36 cellular contexts compared by ENCODE assay signal in the genomic region with DNA sequence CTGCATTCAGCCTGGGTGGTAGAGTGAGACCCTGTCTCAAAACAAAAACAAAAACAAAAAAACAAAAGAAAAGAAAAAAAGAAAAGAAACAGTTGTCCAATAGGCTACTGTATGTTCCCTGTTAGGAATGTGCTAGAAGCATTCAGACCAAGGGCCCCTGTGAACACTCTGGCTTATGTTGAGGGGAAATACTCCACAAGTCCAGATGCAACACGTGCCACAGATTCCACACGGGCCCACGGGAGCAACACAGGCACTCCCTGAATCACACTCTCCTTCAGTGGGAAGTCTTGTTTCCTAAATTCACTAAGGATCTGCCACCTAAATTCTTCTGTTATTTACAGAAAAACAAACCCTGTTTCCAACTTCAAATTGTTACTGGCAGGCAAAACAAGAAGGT.
"Had no signal": no experiment of that assay in that cellular context is flagged by ENCODE, and none has a peak within 500 bp of the region (broad histone marks: within the 10 kb centered on the region; RNA-seq: fewer than 3 reads in every experiment).

No MANE protein-coding gene starts in this region.

- H3K27me3 Mint-ChIP-seq: activated B cell treated with CpG ODN at 0.5 μM for 24 hours; activated CD4-positive, alpha-beta memory T cell treated with anti-CD3 and anti-CD28 coated beads for 36 hours; activated CD4-positive, alpha-beta T cell treated with anti-CD3 and anti-CD28 coated beads, Interleukin-2, amount 10 ng/mL, durations not matched to agents 24 days and 14 days; activated CD8-positive, alpha-beta T cell treated with anti-CD3 and anti-CD28 coated beads for 36 hours; activated naive CD8-positive, alpha-beta T cell treated with anti-CD3 and anti-CD28 coated beads for 36 hours; activated T-helper 17 cell treated with anti-CD3 and anti-CD28 coated beads, Interleukin-2, amount 50 U/mL, for 72 hours; brain; central memory CD8-positive, alpha-beta T cell had no signal

- H3K9me3 ChIP-seq: ascending aorta had no signal

- H3K27me3 ChIP-seq: ascending aorta, cardiac muscle cell had no signal

- H3K36me3 Mint-ChIP-seq: activated CD4-positive, alpha-beta memory T cell treated with anti-CD3 and anti-CD28 coated beads for 36 hours; activated naive CD4-positive, alpha-beta T cell treated with anti-CD3 and anti-CD28 coated beads, Interleukin-2, amount 50 U/mL, for 72 hours; activated naive CD8-positive, alpha-beta T cell treated with anti-CD3 and anti-CD28 coated beads for 36 hours; brain had no signal

- ATAC-seq: activated CD8-positive, alpha-beta T cell treated with anti-CD3 and anti-CD28 coated beads for 36 hours; activated naive CD4-positive, alpha-beta T cell treated with anti-CD3 and anti-CD28 coated beads, Interleukin-2, amount 50 U/mL, for 72 hours; activated T-cell treated with anti-CD3 and anti-CD28 coated beads, Interleukin-2, amount 50 U/mL, for 4 hours; activated T-cell treated with anti-CD3 and anti-CD28 coated beads, Interleukin-2, amount 50 U/mL, for 72 hours; activated T-helper 17 cell treated with anti-CD3 and anti-CD28 coated beads, Interleukin-2, amount 50 U/mL, for 72 hours had no signal

- H3K4me1 ChIP-seq: ascending aorta had no signal

- H3K27ac ChIP-seq: ascending aorta, cardiac muscle cell, VCaP had no signal

- H3K27ac Mint-ChIP-seq: activated B cell treated with CpG ODN at 0.5 μM for 24 hours; activated CD4-positive, alpha-beta memory T cell treated with anti-CD3 and anti-CD28 coated beads for 36 hours; activated CD4-positive, alpha-beta T cell treated with anti-CD3 and anti-CD28 coated beads, Interleukin-2, amount 10 ng/mL, durations not matched to agents 24 days and 14 days; activated CD8-positive, alpha-beta T cell treated with anti-CD3 and anti-CD28 coated beads for 36 hours; activated naive CD4-positive, alpha-beta T cell treated with anti-CD3 and anti-CD28 coated beads for 36 hours; activated naive CD4-positive, alpha-beta T cell treated with anti-CD3 and anti-CD28 coated beads, Interleukin-2, amount 50 U/mL, for 72 hours; activated naive CD8-positive, alpha-beta T cell treated with anti-CD3 and anti-CD28 coated beads for 36 hours; activated T-cell treated with anti-CD3 and anti-CD28 coated beads, Interleukin-2, amount 50 U/mL, for 72 hours; activated T-helper 1 cell treated with anti-CD3 and anti-CD28 coated beads, Interleukin-12 subunit alpha, Interleukin-12 subunit beta, Interleukin-2, Interleukin-4 antibody, amounts not matched to agents 30 ng/mL and 10 ng/mL and 1 ng/mL, durations not matched to agents 14 hours and 24 hours and 36 hours; activated T-helper 17 cell treated with anti-CD3 and anti-CD28 coated beads, Interleukin-2, amount 50 U/mL, for 72 hours; brain; T-helper 1 cell treated with Interleukin-12 subunit alpha and Interleukin-12 subunit beta and Interleukin-4 antibody, amounts not matched to agents 30 μg/mL and 1 μg/mL, for 36 hours; T-helper 2 cell treated with Interferon-gamma antibody and Interleukin-4, amounts not matched to agents 5 μg/mL and 100 μg/mL, for 36 hours had no signal

- H3K9me3 Mint-ChIP-seq: activated B cell treated with CpG ODN at 0.5 μM for 24 hours; activated CD4-positive, alpha-beta memory T cell treated with anti-CD3 and anti-CD28 coated beads for 36 hours; activated CD4-positive, alpha-beta T cell treated with anti-CD3 and anti-CD28 coated beads, Interleukin-2, amount 10 ng/mL, durations not matched to agents 24 days and 14 days; activated CD8-positive, alpha-beta T cell treated with anti-CD3 and anti-CD28 coated beads for 36 hours; activated naive CD4-positive, alpha-beta T cell treated with anti-CD3 and anti-CD28 coated beads for 36 hours; activated naive CD8-positive, alpha-beta T cell treated with anti-CD3 and anti-CD28 coated beads for 36 hours; activated T-helper 1 cell treated with anti-CD3 and anti-CD28 coated beads, Interleukin-12 subunit alpha, Interleukin-12 subunit beta, Interleukin-2, Interleukin-4 antibody, amounts not matched to agents 30 ng/mL and 10 ng/mL and 1 ng/mL, durations not matched to agents 14 hours and 24 hours and 36 hours; activated T-helper 17 cell treated with anti-CD3 and anti-CD28 coated beads, Interleukin-2, amount 50 U/mL, for 72 hours had no signal

- H3K4me1 Mint-ChIP-seq: activated B cell treated with CpG ODN at 0.5 μM for 24 hours; activated CD4-positive, alpha-beta T cell treated with anti-CD3 and anti-CD28 coated beads, Interleukin-2, amount 10 ng/mL, durations not matched to agents 24 days and 14 days; activated naive CD8-positive, alpha-beta T cell treated with anti-CD3 and anti-CD28 coated beads for 36 hours; activated T-helper 17 cell treated with anti-CD3 and anti-CD28 coated beads, Interleukin-2, amount 50 U/mL, for 72 hours; central memory CD8-positive, alpha-beta T cell had no signal

- DNase-seq: activated B cell treated with CpG ODN at 0.5 μM for 24 hours; activated CD4-positive, alpha-beta memory T cell treated with anti-CD3 and anti-CD28 coated beads for 36 hours; activated CD4-positive, alpha-beta T cell treated with anti-CD3 and anti-CD28 coated beads for 4 hours; activated CD4-positive, alpha-beta T cell treated with anti-CD3 and anti-CD28 coated beads, Interleukin-2, amount 10 ng/mL, durations not matched to agents 24 days and 14 days; activated CD4-positive, alpha-beta T cell treated with anti-CD3 and anti-CD28 coated beads, Interleukin-2, amount 50 U/mL, for 1 hour; activated CD4-positive, alpha-beta T cell treated with anti-CD3 and anti-CD28 coated beads, Interleukin-2, amount 50 U/mL, for 4 hours; activated CD4-positive, CD25-positive, alpha-beta regulatory T cell treated with anti-CD3 and anti-CD28 coated beads, Interleukin-2, amount 50 U/mL, for 72 hours; activated CD8-positive, alpha-beta memory T cell treated with anti-CD3 and anti-CD28 coated beads, Interleukin-2, amount 50 U/mL, for 4 hours; activated CD8-positive, alpha-beta T cell treated with anti-CD3 and anti-CD28 coated beads for 36 hours; activated effector memory CD4-positive, alpha-beta T cell treated with anti-CD3 and anti-CD28 coated beads, Interleukin-2, amount 50 U/mL, for 16 hours; activated gamma-delta T cell treated with Interleukin-2 at 50 U/mL for 16 hours; activated naive CD4-positive, alpha-beta T cell; activated naive CD4-positive, alpha-beta T cell treated with anti-CD3 and anti-CD28 coated beads for 36 hours; activated naive CD4-positive, alpha-beta T cell treated with anti-CD3 and anti-CD28 coated beads, Interleukin-2, amount 50 U/mL, for 16 hours; activated naive CD8-positive, alpha-beta T cell treated with anti-CD3 and anti-CD28 coated beads for 36 hours; activated T-cell treated with anti-CD3 and anti-CD28 coated beads for 4 hours; activated T-cell treated with anti-CD3 and anti-CD28 coated beads, Interleukin-2, amount 50 U/mL, for 1 hour; activated T-cell treated with anti-CD3 and anti-CD28 coated beads, Interleukin-2, amount 50 U/mL, for 4 hours; activated T-cell treated with anti-CD3 and anti-CD28 coated beads, Interleukin-2, amount 50 U/mL, for 72 hours; amygdala; anterior cingulate cortex; caudate nucleus; cerebellar nuclear complex; T-helper 1 cell; T-helper 2 cell; T-helper 9 cell had no signal

- H3K36me3 ChIP-seq: ascending aorta, cardiac muscle cell had no signal

- H3K4me3 Mint-ChIP-seq: activated B cell treated with CpG ODN at 0.5 μM for 24 hours; activated CD4-positive, alpha-beta memory T cell treated with anti-CD3 and anti-CD28 coated beads for 36 hours; activated CD4-positive, alpha-beta T cell treated with anti-CD3 and anti-CD28 coated beads, Interleukin-2, amount 10 ng/mL, durations not matched to agents 24 days and 14 days; activated CD8-positive, alpha-beta T cell treated with anti-CD3 and anti-CD28 coated beads for 36 hours; activated naive CD4-positive, alpha-beta T cell treated with anti-CD3 and anti-CD28 coated beads for 36 hours; activated naive CD8-positive, alpha-beta T cell treated with anti-CD3 and anti-CD28 coated beads for 36 hours; activated T-cell treated with anti-CD3 and anti-CD28 coated beads, Interleukin-2, amount 50 U/mL, for 4 hours; activated T-cell treated with anti-CD3 and anti-CD28 coated beads, Interleukin-2, amount 50 U/mL, for 72 hours; activated T-helper 1 cell treated with anti-CD3 and anti-CD28 coated beads, Interleukin-12 subunit alpha, Interleukin-12 subunit beta, Interleukin-2, Interleukin-4 antibody, amounts not matched to agents 30 ng/mL and 10 ng/mL and 1 ng/mL, durations not matched to agents 14 hours and 24 hours and 36 hours; activated T-helper 17 cell treated with anti-CD3 and anti-CD28 coated beads, Interleukin-2, amount 50 U/mL, for 72 hours; brain; central memory CD8-positive, alpha-beta T cell; T-helper 1 cell treated with Interleukin-12 subunit alpha and Interleukin-12 subunit beta and Interleukin-4 antibody, amounts not matched to agents 30 μg/mL and 1 μg/mL, for 36 hours; T-helper 2 cell treated with Interferon-gamma antibody and Interleukin-4, amounts not matched to agents 5 μg/mL and 100 μg/mL, for 36 hours had no signal

- H3K4me3 ChIP-seq: ascending aorta, cardiac muscle cell had no signal
